Comparison of ENCODE assay signal across 9 cellular contexts in genomic region chr1:21818661-21819060, GRCh38. TPM values are rescaled to one million over a fixed set of nuclear protein-coding genes. Genes with fewer than 3 reads are reported as not detected.
DNase-seq lines count a peak whose midpoint lies in the region; ATAC-seq and TF ChIP-seq lines count a peak whose summit lies in the region.
"Had no signal": no experiment of that assay in that cellular context is flagged by ENCODE, and none has a peak within 500 bp of the region (broad histone marks: within the 10 kb centered on the region; RNA-seq: fewer than 3 reads in every experiment).

No MANE protein-coding gene starts in this region.

- no peaks in the 10 kb centered on the region for H3K27me3 ChIP-seq in adrenal gland

- H3K4me1 ChIP-seq in adrenal gland (replicated peaks in 1 of 2) = peaks cover 3 to 4% of the 10 kb centered on the region in 2 donors

- 9 to 28% (median 16%) methylated on average over 6 to 10 of the region's 10 CpGs for WGBS in adrenal gland, 4 donors

- H3K27ac ChIP-seq in adrenal gland = peak overlapping the region in 2 of 5 donors; percentile 21 to 68
- H3K27ac ChIP-seq: 22Rv1 had no signal

- no peak overlapping the region for H3K4me3 ChIP-seq in adrenal gland

- no peak for TF ChIP-seq CTCF in adrenal gland (IDR thresholded peaks at IDR 0.05)
- TF ChIP-seq CTCF in neural crest cell (conservative IDR thresholded peaks at IDR 0.05) = no peak

- H3K27ac Mint-ChIP-seq in neural crest cell (ENCODE audit: unreplicated experiment) = peak overlapping the region; percentile 64

- H3K36me3 ChIP-seq in adrenal gland (replicated peaks in 1 of 2) = peaks cover 0 to 10% of the 10 kb centered on the region in 2 donors

- H3K9me3 ChIP-seq in adrenal gland (replicated peaks in 1 of 3) = no peaks in the 10 kb centered on the region

- ATAC-seq in GM18498 (IDR thresholded peaks at IDR 0.05; ENCODE audit: unreplicated experiment) (no peak), GM18858 (IDR thresholded peaks at IDR 0.05; ENCODE audit: unreplicated experiment) (no peak), GM21786 (IDR thresholded peaks at IDR 0.05; ENCODE audit: unreplicated experiment) (no peak)

- no peaks in the 10 kb centered on the region for H3K9me3 Mint-ChIP-seq in neural crest cell

- DNase-seq in DMS 273 (lab: John Stamatoyannopoulos, UW; ENCODE audit: unreplicated experiment) (peak; percentile 30), DMS 273 treated with DMSO at 0.1 percent for 48 hours (lab: John Stamatoyannopoulos, UW) (no peak), OCI-M1 (lab: John Stamatoyannopoulos, UW) (peak; percentile 67), adrenal gland (peak; percentile 56 to 76 (median 69)), neural crest cell (ENCODE audit: low read depth, low spot score) (peak; percentile 39)

- intact Hi-C loops in adrenal gland (cut with DNase I) = no loop called here

- peaks cover 25% of the 10 kb centered on the region for H3K4me1 Mint-ChIP-seq in neural crest cell

- H3K4me3 Mint-ChIP-seq in neural crest cell = no peak overlapping the region

- TF ChIP-seq POLR2A in adrenal gland (IDR thresholded peaks at IDR 0.05) = peak in 1 of 2 donors; percentile 13

- H3K27me3 Mint-ChIP-seq in neural crest cell (ENCODE audit: low read depth) = peaks cover 3% of the 10 kb centered on the region

- H3K36me3 Mint-ChIP-seq in neural crest cell (ENCODE audit: low read depth) = no peaks in the 10 kb centered on the region

RNA-seq across cellular contexts. Expression of gene LDLRAD2, which starts 6.6 kb away (rescaled TPM):
- total RNA-seq in adrenal gland = 1 to 10 TPM in 4 of 8 donors, under 1 TPM in 3, not detected in 1; 0.35 to 1.7 (median 1.1) TPM
- polyA plus RNA-seq in adrenal gland = 1 to 10 TPM in 2 of 3 donors, under 1 TPM in 1; 0.16 to 9.4 (median 5.4) TPM
- total RNA-seq in neural crest cell = 0.40 and 0.55 TPM in 2 replicates

RNA-seq across cellular contexts. Expression of gene USP48, which starts 35.7 kb away (rescaled TPM):
- total RNA-seq in adrenal gland = 100 to 1,000 TPM in 5 of 8 donors, 10 to 100 TPM in 3; 35.9 to 156 (median 112) TPM
- 10 to 100 TPM; 47.5 to 95.8 (median 56.9) TPM for polyA plus RNA-seq in adrenal gland
- 61.8 and 66.0 TPM in 2 replicates for total RNA-seq in neural crest cell
